30 cellular contexts compared by ENCODE assay signal in genomic region chr2:237883951-237884392, GRCh38. TPM values are rescaled to one million over a fixed set of nuclear protein-coding genes. Genes with fewer than 3 reads are reported as not detected.
A peak's percentile ranks its signal among the peaks of the same experiment; 100 is the strongest.
DNase-seq lines count a peak whose midpoint lies in the region; ATAC-seq and TF ChIP-seq lines count a peak whose summit lies in the region.
"Had no signal": no experiment of that assay in that cellular context is flagged by ENCODE, and none has a peak within 500 bp of the region (broad histone marks: within the 10 kb centered on the region; RNA-seq: fewer than 3 reads in every experiment).

No MANE protein-coding gene starts in this region.

- H3K27me3 ChIP-seq in muscle layer of colon (ENCODE audit: control insufficient read depth in 1 of 2, insufficient read depth in 2 of 2, low read length in 2 of 2) (no peaks in the 10 kb centered on the region), skeletal muscle tissue (ENCODE audit: control insufficient read depth in 3 of 3, insufficient read depth in 3 of 3, low read length in 3 of 3) (no peaks in the 10 kb centered on the region), H9 (ENCODE audit: insufficient read depth, low read length) (no peaks in the 10 kb centered on the region), H7 (ENCODE audit: control insufficient read depth, insufficient read depth, low read length) (no peaks in the 10 kb centered on the region)
- H3K27me3 ChIP-seq: BLaER1, pancreas, Peyer's patch, SJSA1 had no signal

- H3T11ph ChIP-seq in H9 (ENCODE audit: low read length): no peak overlapping the region

- H2BK20ac ChIP-seq in H9 (ENCODE audit: low read depth, low read length, poor library complexity, severe bottlenecking): no peak overlapping the region

- peaks cover 5% of the 10 kb centered on the region for H3K4me1 Mint-ChIP-seq in CD14-positive monocyte
- peaks cover 3% of the 10 kb centered on the region in 2 experiments for H3K4me1 Mint-ChIP-seq in H9
- H3K4me1 Mint-ChIP-seq in effector memory CD8-positive, alpha-beta T cell (ENCODE audit: low read depth in 2 of 2): no peaks in the 10 kb centered on the region
- H3K4me1 Mint-ChIP-seq: activated CD4-positive, alpha-beta T cell treated with anti-CD3 and anti-CD28 coated beads for 36 hours had no signal

- H2BK15ac ChIP-seq in H9 (ENCODE audit: low read depth, low read length): no peak overlapping the region

- H3K4me3 ChIP-seq in muscle layer of colon (ENCODE audit: low read depth in 1 of 2, low read length in 2 of 2) (no peak overlapping the region), skeletal muscle tissue (ENCODE audit: low read length in 3 of 3) (no peak overlapping the region), H7 (ENCODE audit: insufficient read depth, low read depth, low read length) (no peak overlapping the region)
- H3K4me3 ChIP-seq: BLaER1, pancreas, Peyer's patch, SJSA1, skin epidermis had no signal

- TF ChIP-seq CTCF in CD14-positive monocyte (IDR thresholded peaks at IDR 0.05) (no peak), H9 (conservative IDR thresholded peaks at IDR 0.05) (no peak)

- H2AK5ac ChIP-seq in H9 (ENCODE audit: insufficient read length, low read length): no peak overlapping the region

- H2BK120ac ChIP-seq in H9 (ENCODE audit: low read depth, low read length, poor library complexity, severe bottlenecking): no peak overlapping the region

- H3K23ac ChIP-seq in H9 (ENCODE audit: insufficient read length, low read depth, low read length): no peak overlapping the region

- H3K27ac Mint-ChIP-seq in CD14-positive monocyte: peak overlapping the region in 1 of 7 donors; percentile 48
- H3K27ac Mint-ChIP-seq in H9: 0 out of 7 replicates have a peak overlapping the region, but pooled peaks of 1 of the 3 experiments have one; percentile 28
- H3K27ac Mint-ChIP-seq in effector memory CD8-positive, alpha-beta T cell: no peak overlapping the region
- H3K27ac Mint-ChIP-seq: activated CD4-positive, alpha-beta T cell treated with anti-CD3 and anti-CD28 coated beads for 36 hours; activated naive CD8-positive, alpha-beta T cell; naive thymus-derived CD4-positive, alpha-beta T cell; T-helper 1 cell treated with Interleukin-12 subunit alpha and Interleukin-12 subunit beta and Interleukin-4 antibody, amounts not matched to agents 30 μg/mL and 1 μg/mL, for 36 hours had no signal

- no peak overlapping the region for H4K8ac ChIP-seq in H9 (replicated peaks; ENCODE audit: insufficient read length, low read depth, low read length)

- H2BK12ac ChIP-seq in H9 (ENCODE audit: insufficient read length, low read depth, low read length): no peak overlapping the region

- H3K4me3 Mint-ChIP-seq in CD14-positive monocyte (no peak overlapping the region), H9 (no peak overlapping the region)
- H3K4me3 Mint-ChIP-seq in effector memory CD8-positive, alpha-beta T cell: no peak overlapping the region
- H3K4me3 Mint-ChIP-seq: activated CD4-positive, alpha-beta T cell treated with anti-CD3 and anti-CD28 coated beads for 36 hours; activated naive CD8-positive, alpha-beta T cell; activated T-cell treated with anti-CD3 and anti-CD28 coated beads, Interleukin-2, amount 50 U/mL, for 4 hours; naive thymus-derived CD4-positive, alpha-beta T cell; T-helper 1 cell treated with Interleukin-12 subunit alpha and Interleukin-12 subunit beta and Interleukin-4 antibody, amounts not matched to agents 30 μg/mL and 1 μg/mL, for 36 hours had no signal

- H3K9me3 Mint-ChIP-seq in CD14-positive monocyte: no peaks in the 10 kb centered on the region
- no peaks in the 10 kb centered on the region for H3K9me3 Mint-ChIP-seq in H9
- no peaks in the 10 kb centered on the region for H3K9me3 Mint-ChIP-seq in effector memory CD8-positive, alpha-beta T cell
- H3K9me3 Mint-ChIP-seq: naive thymus-derived CD4-positive, alpha-beta T cell; T-helper 1 cell treated with Interleukin-12 subunit alpha and Interleukin-12 subunit beta and Interleukin-4 antibody, amounts not matched to agents 30 μg/mL and 1 μg/mL, for 36 hours had no signal

- no CpG with 5 or more reads among the region's 10 CpGs for WGBS in H9 (ENCODE audit: extremely low coverage, insufficient read length, low lambda C conversion rate)

- peak overlapping the region; percentile 45 for H3K9ac ChIP-seq in muscle layer of colon (ENCODE audit: low read length)
- no peak overlapping the region for H3K9ac ChIP-seq in skeletal muscle tissue (ENCODE audit: low read depth in 1 of 3, low read length in 3 of 3)
- H3K9ac ChIP-seq in H9 (ENCODE audit: extremely low read depth, insufficient read length, low read length): no peak overlapping the region
- H3K9ac ChIP-seq: BLaER1 had no signal

- H3K36me3 Mint-ChIP-seq in CD14-positive monocyte (no peaks in the 10 kb centered on the region), H9 (ENCODE audit: insufficient read depth in 1 of 3, low read depth in 3 of 3) (no peaks in the 10 kb centered on the region)
- H3K36me3 Mint-ChIP-seq in effector memory CD8-positive, alpha-beta T cell (ENCODE audit: insufficient read depth): no peaks in the 10 kb centered on the region
- H3K36me3 Mint-ChIP-seq: activated naive CD8-positive, alpha-beta T cell had no signal

- no peak overlapping the region for H2BK5ac ChIP-seq in H9 (ENCODE audit: insufficient read length, low read length)

- no peaks in the 10 kb centered on the region for H3K79me1 ChIP-seq in H9 (ENCODE audit: insufficient read depth, low read depth, low read length, poor library complexity, severe bottlenecking)

- H3K27me3 Mint-ChIP-seq in CD14-positive monocyte (ENCODE audit: low read depth in 3 of 3) (no peaks in the 10 kb centered on the region), H9 (ENCODE audit: low read depth) (no peaks in the 10 kb centered on the region)
- no peaks in the 10 kb centered on the region for H3K27me3 Mint-ChIP-seq in effector memory CD8-positive, alpha-beta T cell
- H3K27me3 Mint-ChIP-seq: activated CD4-positive, alpha-beta T cell treated with anti-CD3 and anti-CD28 coated beads for 36 hours; activated naive CD8-positive, alpha-beta T cell; naive thymus-derived CD4-positive, alpha-beta T cell had no signal

- no peak overlapping the region for H4K91ac ChIP-seq in H9 (ENCODE audit: insufficient read length, low read depth, low read length)

- H4K20me1 ChIP-seq in H9 (ENCODE audit: control insufficient read depth, insufficient read depth, insufficient read length): peaks cover 2% of the 10 kb centered on the region
- H4K20me1 ChIP-seq: BLaER1 had no signal

- H3K4me2 ChIP-seq in H9 (ENCODE audit: insufficient read depth, insufficient read length, low read length): no peak overlapping the region
- H3K4me2 ChIP-seq: BLaER1 had no signal

- peak; percentile 19; the same call in 1 of the 3 replicates for ATAC-seq in SK-N-SH treated with all-trans-retinoic acid at 6 μM for 48 hours
- no peak for ATAC-seq in effector memory CD8-positive, alpha-beta T cell (replicated peaks)
- ATAC-seq: activated CD4-positive, alpha-beta T cell treated with anti-CD3 and anti-CD28 coated beads for 36 hours; activated T-cell treated with anti-CD3 and anti-CD28 coated beads, Interleukin-2, amount 50 U/mL, for 4 hours; left colon; naive thymus-derived CD4-positive, alpha-beta T cell had no signal

- H3K9me3 ChIP-seq in muscle layer of colon (ENCODE audit: low read length) (no peaks in the 10 kb centered on the region), skeletal muscle tissue (ENCODE audit: control insufficient read depth in 3 of 3, low read length in 3 of 3) (no peaks in the 10 kb centered on the region), H9 (ENCODE audit: control insufficient read depth, low read depth, low read length) (no peaks in the 10 kb centered on the region)
- H3K9me3 ChIP-seq: BLaER1, Caco-2, pancreas, Peyer's patch, SJSA1 had no signal

- peaks cover 2% of the 10 kb centered on the region for H3K23me2 ChIP-seq in H9 (ENCODE audit: insufficient read length, low read depth, low read length, poor library complexity, severe bottlenecking)

- no peak overlapping the region for H3K18ac ChIP-seq in H9 (ENCODE audit: insufficient read length, low read depth, low read length)

- no peaks in the 10 kb centered on the region for H3K79me2 ChIP-seq in H9 (ENCODE audit: insufficient read depth, low read length)

- H3K4ac ChIP-seq in H9 (ENCODE audit: low read depth, low read length): no peak overlapping the region

- H3K4me1 ChIP-seq in muscle layer of colon (ENCODE audit: insufficient read depth, low read length) (peaks cover 65% of the 10 kb centered on the region), skeletal muscle tissue (ENCODE audit: control insufficient read depth in 3 of 3, insufficient read depth in 3 of 3, low read length in 3 of 3) (peaks cover 8 to 45% (median 41%) of the 10 kb centered on the region in 3 donors), H9 (ENCODE audit: insufficient read depth, low read length) (no peaks in the 10 kb centered on the region; the same call in 1 of the 2 replicates)
- H3K4me1 ChIP-seq: BLaER1, Caco-2 had no signal

- H4K5ac ChIP-seq in H9 (ENCODE audit: insufficient read length, low read depth, low read length): no peak overlapping the region

- H3K14ac ChIP-seq in H9 (ENCODE audit: insufficient read depth, low read length): no peak overlapping the region

- intact Hi-C loops in CD14-positive monocyte (cut with micrococcal nuclease): no loop called here

- H3K56ac ChIP-seq in H9 (ENCODE audit: insufficient read length, low read depth, low read length): no peak overlapping the region

- peak; percentile 10 for DNase-seq in CD14-positive monocyte (ENCODE audit: low spot score)
- no peak for DNase-seq in H9
- DNase-seq in H7: no peak
- no peak for DNase-seq in NCI-H345 treated with DMSO at 0.1 percent for 48 hours (lab: John Stamatoyannopoulos, UW; ENCODE audit: unreplicated experiment)
- DNase-seq in effector memory CD8-positive, alpha-beta T cell: no peak
- DNase-seq: ACHN; activated CD4-positive, alpha-beta T cell treated with anti-CD3 and anti-CD28 coated beads for 36 hours; activated T-cell treated with anti-CD3 and anti-CD28 coated beads, Interleukin-2, amount 50 U/mL, for 4 hours; Caco-2; DMS79 treated with DMSO at 0.1 percent for 48 hours; Kasumi-1; MV-4-11; naive thymus-derived CD4-positive, alpha-beta T cell; NCI-H1694; NCI-H510A treated with DMSO at 0.1 percent for 48 hours; NK-92 treated with Interleukin-12 subunit alpha and Interleukin-12 subunit beta, amount 100 ng/mL, for 24 hours; stimulated activated CD4-positive, alpha-beta T cell treated with anti-CD3 and anti-CD28 coated beads, Interleukin-1b, Interleukin-23, amount 100 ng/mL, for 48 hours; substantia nigra had no signal

- H2AFZ ChIP-seq in H9 (ENCODE audit: low read length): no peak overlapping the region

- H3K27ac ChIP-seq in muscle layer of colon (ENCODE audit: low read depth, low read length) (peak overlapping the region; percentile 91), skeletal muscle tissue (ENCODE audit: low read depth, low read length) (peak overlapping the region; percentile 92), H9 (ENCODE audit: insufficient read length, low read depth, low read length) (no peak overlapping the region)
- H3K27ac ChIP-seq: BLaER1, epithelial cell of prostate, SJSA1, skin epidermis had no signal

- H3K36me3 ChIP-seq in muscle layer of colon (ENCODE audit: insufficient read depth, low read length) (peaks cover 22% of the 10 kb centered on the region), skeletal muscle tissue (ENCODE audit: control insufficient read depth in 3 of 3, insufficient read depth in 3 of 3, low read length in 3 of 3) (peaks cover 4 to 9% (median 4%) of the 10 kb centered on the region in 3 donors), H7 (replicated peaks; ENCODE audit: control insufficient read depth, insufficient read depth, low read length) (no peaks in the 10 kb centered on the region)
- H3K36me3 ChIP-seq: BLaER1, Peyer's patch, SJSA1 had no signal

RNA-seq across cellular contexts. Expression of gene RAMP1, which starts 24.5 kb away (rescaled TPM):
- not detected for polyA plus RNA-seq in CD14-positive monocyte
- total RNA-seq in skeletal muscle tissue (31.8 TPM), H9 (2021) (0.63 and 0.75 TPM in 2 replicates)
- 0.17 and 0.78 TPM in 2 replicates for total RNA-seq in H7 (2014; rRNA removed; shearing (Covaris generic))

Comparison
In these comparisons a context has a peak if more than half of its experiments do, and no peak if none do; other contexts are left out.
1. RNA of gene RAMP1, which starts 24.5 kb away (total RNA-seq): 31.8 TPM in skeletal muscle tissue (single experiment); 0.63 to 0.75 TPM in H9 and 0.17 to 0.78 TPM in H7; every median in the first group is over 10 times any median in the second.